In the genomic region with DNA sequence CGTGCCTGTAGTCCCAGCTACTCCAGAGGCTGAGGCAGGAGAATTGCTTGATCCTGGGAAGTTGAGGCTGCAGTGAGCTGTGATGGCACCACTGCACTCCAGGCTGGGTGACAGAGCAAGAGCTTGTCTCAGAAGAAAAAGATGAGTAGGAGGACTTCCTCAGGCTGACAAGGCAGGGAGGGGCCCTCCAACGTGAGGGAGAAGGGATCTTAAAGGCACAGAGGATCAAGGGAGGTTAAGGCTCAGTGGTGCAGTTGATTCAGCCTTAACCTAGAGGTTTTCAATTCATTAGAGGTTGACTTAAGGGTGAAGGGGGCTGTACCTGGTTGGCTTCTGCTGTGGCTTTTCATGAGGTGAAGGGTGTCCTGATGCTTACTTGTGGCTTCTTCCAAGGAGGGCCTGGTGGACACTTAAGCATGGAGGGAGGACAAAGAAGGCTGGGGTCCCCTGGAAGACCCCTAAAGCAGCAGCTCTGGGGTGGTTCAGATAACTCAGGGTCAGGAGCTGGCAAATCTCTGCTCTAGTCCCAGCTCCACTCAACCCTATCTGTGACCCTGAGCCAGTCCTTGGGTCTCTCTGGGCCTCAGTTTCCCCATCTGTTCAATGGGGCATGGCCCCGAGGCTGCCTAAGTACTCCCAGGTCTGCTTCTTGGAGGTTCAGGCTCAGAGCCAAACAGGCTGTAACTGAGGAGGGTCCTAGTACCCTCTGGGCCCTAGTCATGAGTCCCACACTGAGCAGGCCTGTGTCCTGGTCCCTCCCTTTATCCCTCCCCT, we compare ENCODE assay signal across 17 cellular contexts. TPM values are rescaled to one million over a fixed set of nuclear protein-coding genes. Genes with fewer than 3 reads are reported as not detected.
DNase-seq lines count a peak whose midpoint lies in the region; ATAC-seq and TF ChIP-seq lines count a peak whose summit lies in the region.
"Had no signal": no experiment of that assay in that cellular context is flagged by ENCODE, and none has a peak within 500 bp of the region (broad histone marks: within the 10 kb centered on the region; RNA-seq: fewer than 3 reads in every experiment).

No MANE protein-coding gene starts in this region.

- DNase-seq in mammary epithelial cell (peak; percentile 27), MCF 10A (ENCODE audit: unreplicated experiment) (no peak), Panc1 (ENCODE audit: low read depth, low spot score) (no peak), dorsolateral prefrontal cortex (peak in 5 of 10 donors; percentile 41 to 68 (median 63)), upper lobe of right lung (no peak), ecto neural progenitor cell (ENCODE audit: low spot score) (no peak), NCI-H2029 (lab: John Stamatoyannopoulos, UW) (no peak)
- DNase-seq: activated gamma-delta T cell treated with Interleukin-2 at 50 U/mL for 16 hours; NCI-H1930; NK-92 treated with Interleukin-12 subunit alpha and Interleukin-12 subunit beta, amount 100 ng/mL, for 24 hours; stimulated activated CD4-positive, alpha-beta T cell treated with anti-CD3 and anti-CD28 coated beads, Interleukin-1b, Interleukin-23, amount 100 ng/mL, for 48 hours had no signal

- in situ Hi-C loops in mammary epithelial cell (cut with MboI; ENCODE audit: low sequenced_read_pairs in 2 of 2), result loop anchor here in 1 of 2 donors (25.0 kb wide), 1 partner anchor 134 kb away; a partner anchor contains a TSS
- in situ Hi-C loops in Panc1 (cut with HindIII; ENCODE audit: low pct_unique_long_range_greater_than_20kb, low sequenced_read_pairs), result no loop called here

- no peak overlapping the region for H2AFZ ChIP-seq in mammary epithelial cell (ENCODE audit: low read depth, low read length)

- no peaks in the 10 kb centered on the region for H4K20me1 ChIP-seq in mammary epithelial cell (ENCODE audit: insufficient read depth, low read length)

- H3K4me1 Mint-ChIP-seq in MCF 10A (ENCODE audit: insufficient read depth, unreplicated experiment), result no peaks in the 10 kb centered on the region

- H3K36me3 Mint-ChIP-seq in MCF 10A (ENCODE audit: insufficient read depth, unreplicated experiment), result no peaks in the 10 kb centered on the region

- H3K9me3 Mint-ChIP-seq in MCF 10A (ENCODE audit: unreplicated experiment), result no peaks in the 10 kb centered on the region

- POLR2A ChIA-PET in MCF 10A (lab: Yijun Ruan, JAX), result no interaction called here
- POLR2A ChIA-PET in Panc1 (lab: Charles Lee), result no interaction called here

- BruUV-seq in mammary epithelial cell (replicated peaks; lab: Mats Ljungman, UMichigan) (no TSS peak), MCF 10A (replicated peaks; lab: Mats Ljungman, UMichigan) (no TSS peak), Panc1 (replicated peaks; lab: Mats Ljungman, UMichigan) (no TSS peak)

- H3K36me3 ChIP-seq in mammary epithelial cell (ENCODE audit: insufficient read depth, low read length) (no peaks in the 10 kb centered on the region), Panc1 (ENCODE audit: control insufficient read depth, insufficient read depth, low read length) (no peaks in the 10 kb centered on the region), upper lobe of right lung (no peaks in the 10 kb centered on the region)

- ATAC-seq in Panc1, result peak; percentile 31
- ATAC-seq in upper lobe of right lung, result peak; percentile 74
- ATAC-seq in GM19452 (IDR thresholded peaks at IDR 0.05; ENCODE audit: unreplicated experiment), result no peak

- H3K4me3 Mint-ChIP-seq in MCF 10A (ENCODE audit: unreplicated experiment), result no peak overlapping the region

- dilution Hi-C loops in mammary epithelial cell (cut with HindIII; ENCODE audit: low sequenced_read_pairs), result no loop called here

- H3K4me2 ChIP-seq in mammary epithelial cell (ENCODE audit: insufficient read depth, low read depth, low read length), result no peak overlapping the region

- CTCF ChIA-PET in mammary epithelial cell (lab: Charles Lee; ENCODE audit: low non-redundant PET) (interaction anchor here (0.7 kb wide), 2 partner anchors 80 to 142 kb away, joined by 11 to 19 read pairs; a partner anchor contains a TSS), MCF 10A (lab: Yijun Ruan, JAX) (interaction anchor here (0.5 to 1.2 kb wide), 3 partner anchors 9 to 204 kb away, joined by 3 to 5 read pairs (median 4); no protein-coding TSS in a partner anchor), Panc1 (lab: Charles Lee) (interaction anchor here (0.7 kb wide), 3 partner anchors 11 to 33 kb away, joined by 8 to 11 read pairs (median 10); no protein-coding TSS in a partner anchor)

- H3K4me1 ChIP-seq in mammary epithelial cell (ENCODE audit: insufficient read depth, low read length) (no peaks in the 10 kb centered on the region), Panc1 (ENCODE audit: control insufficient read depth, insufficient read depth, low read length) (peaks cover 5% of the 10 kb centered on the region; the same call in 1 of the 2 replicates), upper lobe of right lung (no peaks in the 10 kb centered on the region)

- TF ChIP-seq CTCF in mammary epithelial cell (conservative IDR thresholded peaks at IDR 0.05 in 1 of 2, IDR thresholded peaks at IDR 0.05 in 1 of 2; ENCODE audit: extremely low read depth in 1 of 2, insufficient read depth in 1 of 2, low read depth in 1 of 2, low read length in 2 of 2) (no peak), MCF 10A (IDR thresholded peaks at IDR 0.05; ENCODE audit: unreplicated experiment) (no peak), Panc1 (IDR thresholded peaks at IDR 0.05) (no peak), dorsolateral prefrontal cortex (IDR thresholded peaks at IDR 0.05 in 54 of 56, conservative IDR thresholded peaks at IDR 0.05 in 2 of 56; ENCODE audit: low read depth in 1 of 56, partially characterized antibody in 56 of 56) (no peak), upper lobe of right lung (IDR thresholded peaks at IDR 0.05) (no peak)

- H3K27ac ChIP-seq in mammary epithelial cell (ENCODE audit: insufficient read depth, low read depth, low read length) (no peak overlapping the region), Panc1 (ENCODE audit: low read length) (no peak overlapping the region), dorsolateral prefrontal cortex (peak overlapping the region in 25 of 59 donors; percentile 3 to 66 (median 36)), upper lobe of right lung (no peak overlapping the region)
- H3K27ac ChIP-seq: epithelial cell of prostate had no signal

- H3K79me2 ChIP-seq in mammary epithelial cell (ENCODE audit: insufficient read depth, low read length), result no peaks in the 10 kb centered on the region

- 0% methylated on average over 1 of the region's 3 CpGs for WGBS in mammary epithelial cell (ENCODE audit: low coverage, missing lambda C conversion rate)

- no peak overlapping the region for H3K27ac Mint-ChIP-seq in MCF 10A (ENCODE audit: low read depth, unreplicated experiment)

- H3K27me3 ChIP-seq in mammary epithelial cell (ENCODE audit: insufficient read depth, low read length) (no peaks in the 10 kb centered on the region), Panc1 (ENCODE audit: control insufficient read depth, insufficient read depth, low read length) (no peaks in the 10 kb centered on the region), dorsolateral prefrontal cortex (no peaks in the 10 kb centered on the region), upper lobe of right lung (no peaks in the 10 kb centered on the region)

- no peak overlapping the region for H3K9ac ChIP-seq in mammary epithelial cell (ENCODE audit: insufficient read depth, low read length)

- no peak overlapping the region for H3K4me3 ChIP-seq in mammary epithelial cell (replicated peaks in 1 of 3; ENCODE audit: insufficient read depth in 1 of 3, low read depth in 2 of 3, low read length in 3 of 3)
- H3K4me3 ChIP-seq in Panc1 (ENCODE audit: low read depth in 2 of 2, low read length in 2 of 2), result no peak overlapping the region
- peak overlapping the region in 36 of 59 donors; percentile 5 to 51 (median 28) for H3K4me3 ChIP-seq in dorsolateral prefrontal cortex
- H3K4me3 ChIP-seq in upper lobe of right lung, result no peak overlapping the region

- intact Hi-C loops in mammary epithelial cell (cut with micrococcal nuclease), result no loop called here
- intact Hi-C loops in MCF 10A (cut with micrococcal nuclease), result no loop called here
- intact Hi-C loops in Panc1 (cut with micrococcal nuclease; ENCODE audit: unreplicated experiment), result no loop called here
- intact Hi-C loops in dorsolateral prefrontal cortex (cut with DNase I), result no loop called here
- intact Hi-C loops in upper lobe of right lung (cut with DNase I), result no loop called here

- no peaks in the 10 kb centered on the region for H3K9me3 ChIP-seq in mammary epithelial cell (replicated peaks; ENCODE audit: insufficient read depth, low read length)
- H3K9me3 ChIP-seq in Panc1 (ENCODE audit: control insufficient read depth, insufficient read depth, low read depth, low read length), result no peaks in the 10 kb centered on the region
- H3K9me3 ChIP-seq in upper lobe of right lung, result no peaks in the 10 kb centered on the region

- H3K27me3 Mint-ChIP-seq in MCF 10A (ENCODE audit: insufficient read depth, unreplicated experiment), result no peaks in the 10 kb centered on the region

RNA-seq across cellular contexts. Expression of a gene that starts 6.3 kb away (rescaled TPM):
- 1 to 10 TPM in 1 of 2 donors, under 1 TPM in 1; 0.16 to 6.8 TPM for total RNA-seq in mammary epithelial cell
- 0.22 TPM for polyA plus RNA-seq in mammary epithelial cell
- not detected for polyA minus RNA-seq in mammary epithelial cell
- total RNA-seq in MCF 10A (2022), result not detected in 2 replicates
- total RNA-seq in Panc1 (2021; ENCODE audit: unreplicated experiment), result 0.10 TPM
- polyA plus RNA-seq in Panc1 (2012; ENCODE audit: insufficient read length), result not detected
- total RNA-seq in dorsolateral prefrontal cortex, result 10 to 100 TPM; 17.0 to 82.6 (median 46.4) TPM
- total RNA-seq in upper lobe of right lung, result 0.49 TPM
- total RNA-seq: pulmonary artery endothelial cell; T-helper 1 cell treated with Interleukin-12 subunit alpha and Interleukin-12 subunit beta and Interleukin-4 antibody, amounts not matched to agents 30 ng/mL and 1 ng/mL, for 36 hours had no signal

RNA-seq across cellular contexts. Expression of a gene that starts 18.0 kb away (rescaled TPM):
- total RNA-seq in mammary epithelial cell, result under 1 TPM in 1 of 2 donors, not detected in 1; under 0.01 TPM
- polyA plus RNA-seq in mammary epithelial cell, result not detected
- not detected for polyA minus RNA-seq in mammary epithelial cell
- total RNA-seq in MCF 10A (2022), result not detected in 2 replicates
- total RNA-seq in Panc1 (2021; ENCODE audit: unreplicated experiment), result 0.23 TPM
- polyA plus RNA-seq in Panc1 (2012; ENCODE audit: insufficient read length), result not detected
- total RNA-seq in dorsolateral prefrontal cortex, result 1 to 10 TPM in 1 of 120 experiments, under 1 TPM in 8, not detected in 111; 0.15 to 1.7 (median 0.24) TPM
- not detected for total RNA-seq in upper lobe of right lung
- total RNA-seq: cerebellum; pulmonary artery endothelial cell; T-helper 1 cell treated with Interleukin-12 subunit alpha and Interleukin-12 subunit beta and Interleukin-4 antibody, amounts not matched to agents 30 ng/mL and 1 ng/mL, for 36 hours had no signal

RNA-seq across cellular contexts. Expression of a gene that starts 30.0 kb away (rescaled TPM):
- total RNA-seq in mammary epithelial cell, result 10 to 100 TPM; 15.1 to 17.2 TPM
- polyA plus RNA-seq in mammary epithelial cell, result 11.6 TPM
- polyA minus RNA-seq in mammary epithelial cell, result 14.1 TPM
- 12.8 and 22.3 TPM in 2 replicates for total RNA-seq in MCF 10A (2022)
- 8.5 TPM for total RNA-seq in Panc1 (2021; ENCODE audit: unreplicated experiment)
- polyA plus RNA-seq in Panc1 (2012; ENCODE audit: insufficient read length), result 8.0 TPM
- total RNA-seq in dorsolateral prefrontal cortex, result 10 to 100 TPM in 38 of 120 experiments, 1 to 10 TPM in 82; 3.7 to 19.3 (median 8.5) TPM
- 22.6 TPM for total RNA-seq in upper lobe of right lung

RNA-seq across cellular contexts. Expression of a gene that starts 39.5 kb away (rescaled TPM):
- total RNA-seq in mammary epithelial cell (not detected), MCF 10A (2022) (not detected in 2 replicates), Panc1 (2021; ENCODE audit: unreplicated experiment) (not detected), dorsolateral prefrontal cortex (1 to 10 TPM in 2 of 120 experiments, under 1 TPM in 23, not detected in 95; 0.20 to 3.8 (median 0.47) TPM), upper lobe of right lung (0.46 TPM)
- polyA plus RNA-seq in mammary epithelial cell, result not detected
- polyA minus RNA-seq in mammary epithelial cell, result not detected
- not detected for polyA plus RNA-seq in Panc1 (2012; ENCODE audit: insufficient read length)
- total RNA-seq: cerebellum; kidney epithelial cell; pulmonary artery endothelial cell; T-helper 1 cell treated with Interleukin-12 subunit alpha and Interleukin-12 subunit beta and Interleukin-4 antibody, amounts not matched to agents 30 ng/mL and 1 ng/mL, for 36 hours had no signal

Comparison
In these comparisons a context has a peak if more than half of its experiments do, and no peak if none do; other contexts are left out.
1. H3K4me3 ChIP-seq: peak in dorsolateral prefrontal cortex (36 of 59); none in mammary epithelial cell (0 of 3), Panc1 (0 of 2) and upper lobe of right lung (single experiment).